Comparison of ENCODE assay signal across 8 cellular contexts in the genomic region with DNA sequence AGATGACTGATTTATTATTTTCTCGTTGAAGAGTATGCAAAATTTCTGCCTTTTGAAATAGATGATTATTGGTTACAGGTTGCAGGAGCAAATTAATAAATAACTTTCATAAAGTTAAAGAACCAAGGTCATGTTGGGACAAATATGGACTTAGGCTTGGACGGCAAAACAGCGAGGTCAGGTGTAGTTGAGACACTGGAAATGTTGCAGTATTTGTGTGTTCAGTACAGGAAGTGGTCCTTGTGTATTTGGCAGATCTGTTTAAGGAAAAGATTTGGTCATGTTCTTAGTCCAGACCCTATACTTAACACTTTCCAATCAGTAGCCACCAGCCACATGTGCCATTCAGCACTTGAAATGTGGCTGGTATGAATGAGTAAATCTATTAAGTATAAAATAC.
"Had no signal": no experiment of that assay in that cellular context is flagged by ENCODE, and none has a peak within 500 bp of the region (broad histone marks: within the 10 kb centered on the region; RNA-seq: fewer than 3 reads in every experiment).

No MANE protein-coding gene starts in this region.

- ATAC-seq: GM12878 had no signal

- H3K4me3 ChIP-seq: GM12878 had no signal

- DNase-seq: GDM1, GF-D8 had no signal

- FAIRE-seq: G401.6, GM12878, GM12891, GM12892, GM18507, GM19239 had no signal
